In genomic region chr11:108592591-108593213, GRCh38 we compare ENCODE assay signal across 1 cellular context.
TF ChIP-seq lines count a peak whose summit lies in the region.

No MANE protein-coding gene starts in this region.

TF ChIP-seq in K562, 482 proteins besides CTCF, POLR2A, EP300 and RAD21 (continued from another document and continues in another):
- TF ChIP-seq SAFB (IDR thresholded peaks at IDR 0.05; ENCODE audit: borderline replicate concordance, low read depth, low read length) (0 out of 2 replicates have a peak, but pooled peaks have one; percentile 40), MAX (CRISPR knock-in tag; IDR thresholded peaks at IDR 0.05) (peak; percentile 94), ZC3H4 (CRISPR knock-in tag; IDR thresholded peaks at IDR 0.05; ENCODE audit: borderline replicate concordance) (0 out of 2 replicates have a peak, but pooled peaks have one; percentile 59), MEF2D (tag; conservative IDR thresholded peaks at IDR 0.05; ENCODE audit: low read depth) (no peak), RB1 (IDR thresholded peaks at IDR 0.05; ENCODE audit: low read depth) (no peak), ZNF311 (CRISPR knock-in tag; IDR thresholded peaks at IDR 0.05) (no peak), MLX (CRISPR knock-in tag; conservative IDR thresholded peaks at IDR 0.05) (0 out of 4 replicates have a peak, but pooled peaks of 1 of the 2 experiments have one; percentile 61), RERE (CRISPR knock-in tag; IDR thresholded peaks at IDR 0.05; ENCODE audit: borderline replicate concordance) (no peak), POLR3G (IDR thresholded peaks at IDR 0.05; ENCODE audit: extremely low read depth, insufficient read length, insufficient replicate concordance) (no peak), JUN (IDR thresholded peaks at IDR 0.05; ENCODE audit: borderline replicate concordance, low read depth, low read length) (no peak), JUN (CRISPR knock-in tag; IDR thresholded peaks at IDR 0.05; ENCODE audit: borderline replicate concordance) (peak; percentile 27; the same call in 1 of the 2 replicates), L3MBTL2 (IDR thresholded peaks at IDR 0.05) (peak; percentile 94), RNF2 (IDR thresholded peaks at IDR 0.05) (peak; percentile 29; the same call in 1 of the 2 replicates), GATAD2A (IDR thresholded peaks at IDR 0.05) (0 out of 2 replicates have a peak, but pooled peaks have one; percentile 39), FOXJ2 (tag; IDR thresholded peaks at IDR 0.05) (no peak), TEAD1 (CRISPR knock-in tag; IDR thresholded peaks at IDR 0.05) (peak in 1 of 2 experiments; percentile 71; a peak in 1 of 4 replicates), USF1 (CRISPR knock-in tag; IDR thresholded peaks at IDR 0.05) (peak; percentile 62), BCOR (IDR thresholded peaks at IDR 0.05) (no peak), ZNF347 (CRISPR knock-in tag; IDR thresholded peaks at IDR 0.05; ENCODE audit: low read depth) (no peak), SIN3A (IDR thresholded peaks at IDR 0.05; ENCODE audit: borderline replicate concordance in 2 of 2, control insufficient read depth in 1 of 2, low read depth in 2 of 2, low read length in 2 of 2) (peak in 1 of 2 experiments; percentile 26; a peak in 1 of 4 replicates), SP1 (CRISPR knock-in tag; IDR thresholded peaks at IDR 0.05) (no peak), ZNF232 (CRISPR knock-in tag; IDR thresholded peaks at IDR 0.05) (0 out of 2 replicates have a peak, but pooled peaks have one; percentile 38), PHF20 (IDR thresholded peaks at IDR 0.05; ENCODE audit: partially characterized antibody) (peak; percentile 10), PKNOX1 (IDR thresholded peaks at IDR 0.05) (no peak), E2F6 (IDR thresholded peaks at IDR 0.05; ENCODE audit: borderline replicate concordance in 1 of 2, extremely low read depth in 1 of 2, insufficient read depth in 1 of 2, insufficient read length in 1 of 2, low read depth in 1 of 2, low read length in 1 of 2, poor library complexity in 1 of 2, severe bottlenecking in 1 of 2) (peak; percentile 95 to 97), CSDE1 (IDR thresholded peaks at IDR 0.05) (no peak), ZBTB7A (IDR thresholded peaks at IDR 0.05; ENCODE audit: borderline replicate concordance, control insufficient read depth, low read depth, low read length) (peak; percentile 87; the same call in 1 of the 2 replicates), ETV6 (IDR thresholded peaks at IDR 0.05; ENCODE audit: borderline replicate concordance in 1 of 2, low read depth in 2 of 2, low read length in 1 of 2) (no peak), ETV6 (CRISPR knock-in tag; IDR thresholded peaks at IDR 0.05; ENCODE audit: borderline replicate concordance) (peak; percentile 54; the same call in 1 of the 2 replicates), ZNF766 (CRISPR knock-in tag; conservative IDR thresholded peaks at IDR 0.05) (no peak), HNRNPH1 (optimal IDR thresholded peaks at IDR 0.05; ENCODE audit: low read depth, low read length) (no peak), MED1 (CRISPR knock-in tag; IDR thresholded peaks at IDR 0.05; ENCODE audit: borderline replicate concordance) (peak; percentile 81; the same call in 1 of the 2 replicates), ZNF133 (CRISPR knock-in tag; IDR thresholded peaks at IDR 0.05) (no peak), EGR1 (conservative IDR thresholded peaks at IDR 0.05) (peak; percentile 59), SPI1 (IDR thresholded peaks at IDR 0.05; ENCODE audit: borderline replicate concordance, low read depth, low read length) (no peak), FOXP1 (CRISPR knock-in tag; IDR thresholded peaks at IDR 0.05) (peak; percentile 40; the same call in 1 of the 2 replicates), ZNF24 (IDR thresholded peaks at IDR 0.05) (0 out of 2 replicates have a peak, but pooled peaks have one; percentile 13), HNRNPUL1 (IDR thresholded peaks at IDR 0.05; ENCODE audit: low read length) (no peak), ZNF778 (CRISPR knock-in tag; IDR thresholded peaks at IDR 0.05) (no peak), NFYB (IDR thresholded peaks at IDR 0.05; ENCODE audit: extremely low read depth, insufficient read length) (no peak), SRSF3 (IDR thresholded peaks at IDR 0.05; ENCODE audit: insufficient read depth, low read length) (no peak), ZBTB8A (IDR thresholded peaks at IDR 0.05; ENCODE audit: partially characterized antibody) (no peak), BHLHE40 (IDR thresholded peaks at IDR 0.05; ENCODE audit: low read length) (peak; percentile 56)
- TF ChIP-seq, protein P1, sequence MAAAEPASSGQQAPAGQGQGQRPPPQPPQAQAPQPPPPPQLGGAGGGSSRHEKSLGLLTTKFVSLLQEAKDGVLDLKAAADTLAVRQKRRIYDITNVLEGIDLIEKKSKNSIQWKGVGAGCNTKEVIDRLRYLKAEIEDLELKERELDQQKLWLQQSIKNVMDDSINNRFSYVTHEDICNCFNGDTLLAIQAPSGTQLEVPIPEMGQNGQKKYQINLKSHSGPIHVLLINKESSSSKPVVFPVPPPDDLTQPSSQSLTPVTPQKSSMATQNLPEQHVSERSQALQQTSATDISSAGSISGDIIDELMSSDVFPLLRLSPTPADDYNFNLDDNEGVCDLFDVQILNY (CRISPR knock-in tag; IDR thresholded peaks at IDR 0.05): peak; percentile 66; the same call in 1 of the 2 replicates
- TF ChIP-seq, protein P2, sequence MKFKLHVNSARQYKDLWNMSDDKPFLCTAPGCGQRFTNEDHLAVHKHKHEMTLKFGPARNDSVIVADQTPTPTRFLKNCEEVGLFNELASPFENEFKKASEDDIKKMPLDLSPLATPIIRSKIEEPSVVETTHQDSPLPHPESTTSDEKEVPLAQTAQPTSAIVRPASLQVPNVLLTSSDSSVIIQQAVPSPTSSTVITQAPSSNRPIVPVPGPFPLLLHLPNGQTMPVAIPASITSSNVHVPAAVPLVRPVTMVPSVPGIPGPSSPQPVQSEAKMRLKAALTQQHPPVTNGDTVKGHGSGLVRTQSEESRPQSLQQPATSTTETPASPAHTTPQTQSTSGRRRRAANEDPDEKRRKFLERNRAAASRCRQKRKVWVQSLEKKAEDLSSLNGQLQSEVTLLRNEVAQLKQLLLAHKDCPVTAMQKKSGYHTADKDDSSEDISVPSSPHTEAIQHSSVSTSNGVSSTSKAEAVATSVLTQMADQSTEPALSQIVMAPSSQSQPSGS (CRISPR knock-in tag; IDR thresholded peaks at IDR 0.05): 0 out of 2 replicates have a peak, but pooled peaks have one; percentile 28
- TF ChIP-seq, protein P3, sequence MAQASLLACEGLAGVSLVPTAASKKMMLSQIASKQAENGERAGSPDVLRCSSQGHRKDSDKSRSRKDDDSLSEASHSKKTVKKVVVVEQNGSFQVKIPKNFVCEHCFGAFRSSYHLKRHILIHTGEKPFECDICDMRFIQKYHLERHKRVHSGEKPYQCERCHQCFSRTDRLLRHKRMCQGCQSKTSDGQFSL (CRISPR knock-in tag; IDR thresholded peaks at IDR 0.05): 0 out of 2 replicates have a peak, but pooled peaks have one; percentile 73
- TF ChIP-seq, protein P3 (tag; IDR thresholded peaks at IDR 0.05): no peak
- TF ChIP-seq, protein P4, sequence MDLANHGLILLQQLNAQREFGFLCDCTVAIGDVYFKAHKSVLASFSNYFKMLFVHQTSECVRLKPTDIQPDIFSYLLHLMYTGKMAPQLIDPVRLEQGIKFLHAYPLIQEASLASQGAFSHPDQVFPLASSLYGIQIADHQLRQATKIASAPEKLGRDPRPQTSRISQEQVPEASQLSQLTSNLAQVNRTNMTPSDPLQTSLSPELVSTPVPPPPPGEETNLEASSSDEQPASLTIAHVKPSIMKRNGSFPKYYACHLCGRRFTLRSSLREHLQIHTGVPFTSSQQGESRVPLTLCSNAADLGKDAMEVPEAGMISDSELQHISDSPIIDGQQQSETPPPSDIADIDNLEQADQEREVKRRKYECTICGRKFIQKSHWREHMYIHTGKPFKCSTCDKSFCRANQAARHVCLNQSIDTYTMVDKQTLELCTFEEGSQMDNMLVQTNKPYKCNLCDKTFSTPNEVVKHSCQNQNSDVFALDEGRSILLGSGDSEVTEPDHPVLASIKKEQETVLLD (IDR thresholded peaks at IDR 0.05): 0 out of 2 replicates have a peak, but pooled peaks have one; percentile 19
- TF ChIP-seq, protein P5, sequence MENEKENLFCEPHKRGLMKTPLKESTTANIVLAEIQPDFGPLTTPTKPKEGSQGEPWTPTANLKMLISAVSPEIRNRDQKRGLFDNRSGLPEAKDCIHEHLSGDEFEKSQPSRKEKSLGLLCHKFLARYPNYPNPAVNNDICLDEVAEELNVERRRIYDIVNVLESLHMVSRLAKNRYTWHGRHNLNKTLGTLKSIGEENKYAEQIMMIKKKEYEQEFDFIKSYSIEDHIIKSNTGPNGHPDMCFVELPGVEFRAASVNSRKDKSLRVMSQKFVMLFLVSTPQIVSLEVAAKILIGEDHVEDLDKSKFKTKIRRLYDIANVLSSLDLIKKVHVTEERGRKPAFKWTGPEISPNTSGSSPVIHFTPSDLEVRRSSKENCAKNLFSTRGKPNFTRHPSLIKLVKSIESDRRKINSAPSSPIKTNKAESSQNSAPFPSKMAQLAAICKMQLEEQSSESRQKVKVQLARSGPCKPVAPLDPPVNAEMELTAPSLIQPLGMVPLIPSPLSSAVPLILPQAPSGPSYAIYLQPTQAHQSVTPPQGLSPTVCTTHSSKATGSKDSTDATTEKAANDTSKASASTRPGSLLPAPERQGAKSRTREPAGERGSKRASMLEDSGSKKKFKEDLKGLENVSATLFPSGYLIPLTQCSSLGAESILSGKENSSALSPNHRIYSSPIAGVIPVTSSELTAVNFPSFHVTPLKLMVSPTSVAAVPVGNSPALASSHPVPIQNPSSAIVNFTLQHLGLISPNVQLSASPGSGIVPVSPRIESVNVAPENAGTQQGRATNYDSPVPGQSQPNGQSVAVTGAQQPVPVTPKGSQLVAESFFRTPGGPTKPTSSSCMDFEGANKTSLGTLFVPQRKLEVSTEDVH (IDR thresholded peaks at IDR 0.05; ENCODE audit: low read depth, partially characterized antibody): peak; percentile 19
